ENCODE assay signal across 10 cellular contexts in the genomic region with DNA sequence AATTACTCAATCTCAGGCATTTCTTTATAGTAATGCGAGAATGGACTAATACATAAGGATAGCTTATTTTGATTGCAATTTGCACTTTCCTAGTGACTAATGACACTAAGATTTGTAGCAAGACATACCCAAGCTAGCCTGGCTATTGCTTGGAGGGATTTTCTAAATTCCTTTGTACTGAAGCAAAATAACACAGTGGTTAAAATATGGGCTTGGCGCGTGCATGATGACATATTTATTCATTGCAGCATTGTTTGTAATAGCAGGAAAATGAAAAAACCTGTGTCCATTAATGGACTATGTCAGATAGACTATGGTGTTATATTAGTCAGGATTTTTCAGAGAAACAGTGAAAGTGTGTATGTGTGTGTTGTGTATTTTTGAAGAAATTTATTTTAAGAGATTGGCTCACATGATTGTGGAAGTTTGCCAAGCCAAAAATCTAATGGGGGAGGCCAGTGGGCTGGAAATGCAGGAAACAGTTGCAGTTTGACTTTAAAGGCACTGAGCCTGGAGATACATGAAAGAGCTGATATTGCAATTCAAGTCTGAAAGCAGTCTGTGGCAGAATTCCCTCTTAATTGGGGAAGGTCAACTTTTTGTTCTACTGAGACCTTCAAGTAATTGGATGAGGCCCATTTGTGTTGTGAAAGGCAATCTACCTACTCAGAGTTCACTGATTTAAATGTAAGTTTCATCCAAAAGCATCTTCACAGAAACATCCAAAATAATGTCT. TPM values are rescaled to one million over a fixed set of nuclear protein-coding genes. Genes with fewer than 3 reads are reported as not detected.
DNase-seq lines count a peak whose midpoint lies in the region; ATAC-seq and TF ChIP-seq lines count a peak whose summit lies in the region.
"Had no signal": no experiment of that assay in that cellular context is flagged by ENCODE, and none has a peak within 500 bp of the region (broad histone marks: within the 10 kb centered on the region; RNA-seq: fewer than 3 reads in every experiment).

No MANE protein-coding gene starts in this region.

- no peaks in the 10 kb centered on the region for H3K9me3 ChIP-seq in adipocyte (ENCODE audit: control insufficient read depth, low read length)
- H3K9me3 ChIP-seq in psoas muscle = no peaks in the 10 kb centered on the region
- H3K9me3 ChIP-seq in A673 (ENCODE audit: low read depth, low read length, poor library complexity, severe bottlenecking) = no peaks in the 10 kb centered on the region

- TF ChIP-seq CTCF in foreskin fibroblast (IDR thresholded peaks at IDR 0.05; ENCODE audit: low read depth, low read length) (no peak), psoas muscle (IDR thresholded peaks at IDR 0.05) (no peak), A673 (conservative IDR thresholded peaks at IDR 0.05; ENCODE audit: low read depth, low read length) (no peak)

- CTCF ChIA-PET in A673 (lab: Charles Lee) = no interaction called here

- 63 to 76% (median 69%) methylated on average over 3 of the region's 3 CpGs for WGBS in psoas muscle, 3 donors

- ATAC-seq in psoas muscle = no peak

- H3K4me1 ChIP-seq in adipocyte (ENCODE audit: control insufficient read depth, insufficient read depth, low read length) (peaks cover 60% of the 10 kb centered on the region), psoas muscle (no peaks in the 10 kb centered on the region), A673 (ENCODE audit: insufficient read depth, low read length, poor library complexity, severe bottlenecking) (peaks cover 18% of the 10 kb centered on the region)

- DNase-seq in GOT3 (lab: John Stamatoyannopoulos, UW) (peak; percentile 5), adipocyte (ENCODE audit: low read depth) (peak; percentile 90), foreskin fibroblast (peak; percentile 87 to 92), stromal cell of bone marrow (ENCODE audit: low read depth) (peak; percentile 80), GM19238 (ENCODE audit: insufficient read length, low spot score) (no peak), psoas muscle (no peak), A673 (ENCODE audit: low spot score) (no peak)
- DNase-seq in stimulated activated naive CD4-positive, alpha-beta T cell treated with Interleukin-2 at 50 U/mL for 16 hours (lab: John Stamatoyannopoulos, UW) = no peak
- DNase-seq: aorta, hippocampal formation had no signal

- H3K27ac ChIP-seq in psoas muscle (no peak overlapping the region), A673 (ENCODE audit: low read depth, low read length, poor library complexity, severe bottlenecking) (no peak overlapping the region)

- BruUV-seq in A673 (replicated peaks; lab: Mats Ljungman, UMichigan) = no TSS peak

- POLR2A ChIA-PET in A673 (lab: Charles Lee; ENCODE audit: low non-redundant PET) = no interaction called here

- peak overlapping the region; percentile 38 for H3K9ac ChIP-seq in adipocyte (ENCODE audit: low read length)

- no peaks in the 10 kb centered on the region for H3K27me3 ChIP-seq in adipocyte (replicated peaks; ENCODE audit: control insufficient read depth, insufficient read depth, low read length)
- no peaks in the 10 kb centered on the region for H3K27me3 ChIP-seq in psoas muscle (ENCODE audit: insufficient read depth in 3 of 3, low read length in 2 of 3)
- no peaks in the 10 kb centered on the region for H3K27me3 ChIP-seq in A673 (replicated peaks; ENCODE audit: insufficient read depth, low read depth, low read length, poor library complexity)

- intact Hi-C loops in psoas muscle (cut with DNase I) (no loop called here), A673 (cut with micrococcal nuclease; ENCODE audit: unreplicated experiment) (no loop called here)

- H3K4me3 ChIP-seq in adipocyte (ENCODE audit: low read length) = no peak overlapping the region
- H3K4me3 ChIP-seq in foreskin fibroblast (ENCODE audit: low read depth in 1 of 2, low read length in 2 of 2) = no peak overlapping the region
- no peak overlapping the region for H3K4me3 ChIP-seq in psoas muscle
- H3K4me3 ChIP-seq in A673 (ENCODE audit: low read depth, low read length, poor library complexity, severe bottlenecking) = no peak overlapping the region

- H3K36me3 ChIP-seq in adipocyte (ENCODE audit: control insufficient read depth, insufficient read depth, low read length, severe bottlenecking) (no peaks in the 10 kb centered on the region), psoas muscle (ENCODE audit: insufficient read depth in 1 of 2, low read depth in 1 of 2) (no peaks in the 10 kb centered on the region), A673 (ENCODE audit: insufficient read depth, low read length, poor library complexity, severe bottlenecking) (no peaks in the 10 kb centered on the region)

RNA-seq across cellular contexts. Expression of gene LAPTM4A, which starts 16.7 kb away (rescaled TPM):
- total RNA-seq in psoas muscle (10 to 100 TPM; 68.2 to 78.8 (median 70.5) TPM), A673 (2021) (149 and 158 TPM in 2 replicates)
- 100 to 1,000 TPM in 2 of 3 donors, 10 to 100 TPM in 1; 88.7 to 124 (median 104) TPM for polyA plus RNA-seq in psoas muscle

RNA-seq across cellular contexts. Expression of gene MATN3, which starts 55.7 kb away (rescaled TPM):
- total RNA-seq in psoas muscle = under 1 TPM in 2 of 4 donors, not detected in 2; 0.15 to 0.78 TPM
- polyA plus RNA-seq in psoas muscle = under 1 TPM; 0.20 to 0.40 (median 0.25) TPM
- total RNA-seq in A673 (2021) = 2.7 and 2.8 TPM in 2 replicates

Comparison
In these comparisons a context has a peak if more than half of its experiments do, and no peak if none do; other contexts are left out.
1. DNase-seq: peak in GOT3 (single experiment), adipocyte (single experiment), foreskin fibroblast (2 of 2) and stromal cell of bone marrow (single experiment); none in GM19238 (single experiment), psoas muscle (0 of 2), stimulated activated naive CD4-positive, alpha-beta T cell treated with Interleukin-2 at 50 U/mL for 16 hours (single experiment) and A673 (single experiment).